ENCODE assay signal across 19 cellular contexts in the genomic region with DNA sequence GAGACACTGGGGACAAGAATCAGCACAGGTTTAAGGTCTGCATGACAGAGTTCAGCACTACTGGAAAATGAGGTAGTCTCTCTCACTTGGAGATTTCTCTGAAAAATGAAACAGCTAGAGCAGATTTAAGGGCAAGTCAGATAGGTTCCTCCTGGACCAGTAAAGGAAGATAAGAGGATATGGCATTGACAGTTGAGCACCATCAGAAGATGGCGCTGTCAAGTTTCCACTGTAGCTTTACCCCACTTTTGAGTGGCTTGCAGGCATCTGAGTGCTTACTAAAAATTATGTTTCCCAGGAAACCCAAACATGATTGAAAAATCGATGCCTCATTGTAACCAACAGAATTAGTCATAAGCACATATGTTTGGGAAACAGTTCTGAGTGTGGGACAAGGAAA.
A peak's percentile ranks its signal among the peaks of the same experiment; 100 is the strongest.
DNase-seq lines count a peak whose midpoint lies in the region; ATAC-seq and TF ChIP-seq lines count a peak whose summit lies in the region.
"Had no signal": no experiment of that assay in that cellular context is flagged by ENCODE, and none has a peak within 500 bp of the region (broad histone marks: within the 10 kb centered on the region; RNA-seq: fewer than 3 reads in every experiment).

No MANE protein-coding gene starts in this region.

- DNase-seq in AG08395 (ENCODE audit: low spot score) (peak; percentile 6), SK-MEL-5 (ENCODE audit: low read depth, low spot score) (peak; percentile 13), glomerular visceral epithelial cell (ENCODE audit: extremely low spot score) (peak; percentile 2), A172 (ENCODE audit: low spot score) (no peak), erythroblast (lab: John Stamatoyannopoulos, UW) (no peak)
- DNase-seq: AML-193; Caco-2; CD4-positive, CD25-positive, alpha-beta regulatory T cell; DMS153; MG63; NCI-H1092 treated with DMSO at 0.1 percent for 48 hours; NCI-H1694; NCI-H2107; NCI-H345; NCI-H526 had no signal

- ATAC-seq in HG02571 (IDR thresholded peaks at IDR 0.05; ENCODE audit: unreplicated experiment) = no peak
- ATAC-seq: HCT116, HepG2 had no signal

- peak; percentile 7; the same call in 1 of the 2 replicates for TF ChIP-seq CTCF in LNCAP (IDR thresholded peaks at IDR 0.05)

- TF ChIP-seq POLR2A in erythroblast (IDR thresholded peaks at IDR 0.05; ENCODE audit: low read length) = no peak

- in situ Hi-C loops in SK-MEL-5 (cut with HindIII; ENCODE audit: low pct_unique_long_range_greater_than_20kb, low sequenced_read_pairs) = no loop called here

Comparison
In these comparisons a context has a peak if more than half of its experiments do, and no peak if none do; other contexts are left out.
1. DNase-seq: peak in AG08395 (single experiment), SK-MEL-5 (single experiment) and glomerular visceral epithelial cell (single experiment); none in A172 (single experiment) and erythroblast (0 of 2).